ENCODE assay signal across 28 cellular contexts in genomic region chr5:148029131-148029530, GRCh38. TPM values are rescaled to one million over a fixed set of nuclear protein-coding genes. Genes with fewer than 3 reads are reported as not detected.
"Had no signal": no experiment of that assay in that cellular context is flagged by ENCODE, and none has a peak within 500 bp of the region (broad histone marks: within the 10 kb centered on the region; RNA-seq: fewer than 3 reads in every experiment).

No MANE protein-coding gene starts in this region.

- H3K4me1 ChIP-seq: gastrocnemius medialis, left lung, lower lobe of right lung had no signal

- H3K4me3 ChIP-seq: esophagus squamous epithelium, gastrocnemius medialis, heart right ventricle, left lung, lower lobe of right lung, mucosa of descending colon had no signal

- H3K4me1 Mint-ChIP-seq: endodermal cell; mesothelial cell of epicardium; naive B cell; naive thymus-derived CD8-positive, alpha-beta T cell had no signal

- H3K27me3 ChIP-seq: esophagus squamous epithelium, gastrocnemius medialis, heart right ventricle, left lung had no signal

- H3K36me3 ChIP-seq: esophagus squamous epithelium, gastrocnemius medialis, heart right ventricle, left lung, lower lobe of right lung had no signal

- H3K9me3 Mint-ChIP-seq: dendritic cell treated with granulocyte-macrophage colony-stimulating factor and Interleukin-4, amounts not matched to agents 40 ng/mL and 50 ng/mL, for 4 days; effector memory CD8-positive, alpha-beta T cell; endodermal cell had no signal

- H3K9me3 ChIP-seq: esophagus squamous epithelium, gastrocnemius medialis, heart right ventricle, left lung, lower lobe of right lung, mucosa of descending colon had no signal

- H3K27me3 Mint-ChIP-seq: dendritic cell treated with granulocyte-macrophage colony-stimulating factor and Interleukin-4, amounts not matched to agents 40 ng/mL and 50 ng/mL, for 4 days; effector memory CD8-positive, alpha-beta T cell; naive B cell; naive thymus-derived CD8-positive, alpha-beta T cell had no signal

- H3K4me3 Mint-ChIP-seq: dendritic cell treated with granulocyte-macrophage colony-stimulating factor and Interleukin-4, amounts not matched to agents 40 ng/mL and 50 ng/mL, for 4 days; effector memory CD8-positive, alpha-beta T cell; endodermal cell; mesothelial cell of epicardium; naive B cell; naive thymus-derived CD8-positive, alpha-beta T cell had no signal

- H3K27ac Mint-ChIP-seq: dendritic cell treated with granulocyte-macrophage colony-stimulating factor and Interleukin-4, amounts not matched to agents 40 ng/mL and 50 ng/mL, for 4 days; effector memory CD8-positive, alpha-beta T cell; endodermal cell; mesothelial cell of epicardium; naive B cell; naive thymus-derived CD8-positive, alpha-beta T cell had no signal

- H3K27ac ChIP-seq: epithelial cell of prostate, esophagus squamous epithelium, gastrocnemius medialis, heart right ventricle, left lung, lower lobe of right lung had no signal

- DNase-seq: cortex of kidney; effector CD8-positive, alpha-beta T cell; effector memory CD8-positive, alpha-beta T cell; endodermal cell; erythroblast; esophagus squamous epithelium; foreskin fibroblast; foreskin melanocyte; gastrocnemius medialis; glutamatergic neuron; head of caudate nucleus; heart right ventricle; hippocampal formation; left cardiac atrium; left ventricle myocardium superior; lower lobe of right lung; mesenchymal stem cell; mucosa of descending colon; naive B cell; naive thymus-derived CD8-positive, alpha-beta T cell had no signal

- ATAC-seq: effector memory CD8-positive, alpha-beta T cell; esophagus mucosa; gastrocnemius medialis; heart right ventricle; left cardiac atrium; left lung; left ventricle myocardium superior; lower lobe of right lung; mucosa of descending colon; naive thymus-derived CD8-positive, alpha-beta T cell had no signal

- H3K36me3 Mint-ChIP-seq: naive B cell; naive thymus-derived CD8-positive, alpha-beta T cell had no signal

RNA-seq across cellular contexts. Expression of gene SPINK5, which starts 34.6 kb away (rescaled TPM):
- total RNA-seq: dermis microvascular lymphatic vessel endothelial cell; lung microvascular endothelial cell; myocyte; naive thymus-derived CD8-positive, alpha-beta T cell had no signal
